13 cellular contexts compared by ENCODE assay signal in genomic region chr14:24397639-24398297, GRCh38. TPM values are rescaled to one million over a fixed set of nuclear protein-coding genes. Genes with fewer than 3 reads are reported as not detected.
A peak's percentile ranks its signal among the peaks of the same experiment; 100 is the strongest.
DNase-seq lines count a peak whose midpoint lies in the region; ATAC-seq, FAIRE-seq and TF ChIP-seq lines count a peak whose summit lies in the region.
"Had no signal": no experiment of that assay in that cellular context is flagged by ENCODE, and none has a peak within 500 bp of the region (broad histone marks: within the 10 kb centered on the region; RNA-seq: fewer than 3 reads in every experiment).

No MANE protein-coding gene starts in this region.

- H3K9me3 ChIP-seq in endothelial cell of umbilical vein (replicated peaks; ENCODE audit: control insufficient read depth, insufficient read depth, low read length) (no peaks in the 10 kb centered on the region), upper lobe of left lung (no peaks in the 10 kb centered on the region)
- H3K9me3 ChIP-seq: A549, SJSA1 had no signal

- no peak overlapping the region for H3K9ac ChIP-seq in endothelial cell of umbilical vein (replicated peaks; ENCODE audit: extremely low read depth, insufficient read depth, low read length)

- peaks cover 22% of the 10 kb centered on the region for H3K4me1 ChIP-seq in endothelial cell of umbilical vein (ENCODE audit: control insufficient read depth, extremely low read depth, insufficient read depth, low read length)
- H3K4me1 ChIP-seq in upper lobe of left lung: peaks cover 29 to 47% (median 40%) of the 10 kb centered on the region in 4 donors

- peaks cover 8% of the 10 kb centered on the region for H3K4me1 Mint-ChIP-seq in activated naive CD8-positive, alpha-beta T cell (ENCODE audit: low read depth)
- H3K4me1 Mint-ChIP-seq in activated naive CD8-positive, alpha-beta T cell treated with anti-CD3 and anti-CD28 coated beads, Interleukin-2, amount 50 U/mL, for 24 hours: peaks cover 4% of the 10 kb centered on the region
- peaks cover 84% of the 10 kb centered on the region for H3K4me1 Mint-ChIP-seq in nephron progenitor cell
- H3K4me1 Mint-ChIP-seq in activated naive CD4-positive, alpha-beta T cell treated with anti-CD3 and anti-CD28 coated beads for 36 hours (ENCODE audit: low read depth): peaks cover 6% of the 10 kb centered on the region

- H3K27ac ChIP-seq in endothelial cell of umbilical vein (ENCODE audit: insufficient read depth, low read depth, low read length) (no peak overlapping the region), upper lobe of left lung (peak overlapping the region; percentile 60 to 88 (median 85))
- H3K27ac ChIP-seq: SJSA1 had no signal

- no peak for FAIRE-seq in endothelial cell of umbilical vein (lab: Jason Lieb, UNC)
- FAIRE-seq: A549 had no signal

- H2AFZ ChIP-seq in endothelial cell of umbilical vein (ENCODE audit: low read depth, low read length): no peak overlapping the region

- H3K4me2 ChIP-seq in endothelial cell of umbilical vein (ENCODE audit: insufficient read depth, low read length): no peak overlapping the region

- DNase-seq in activated naive CD8-positive, alpha-beta T cell treated with anti-CD3 and anti-CD28 coated beads, Interleukin-2, amount 50 U/mL, for 24 hours: no peak
- DNase-seq in endothelial cell of umbilical vein (ENCODE audit: low read depth, low spot score): peak; percentile 10
- no peak for DNase-seq in nephron progenitor cell
- no peak for DNase-seq in upper lobe of left lung
- DNase-seq in T-helper 9 cell: no peak
- no peak for DNase-seq in activated gamma-delta T cell treated with Interleukin-2 at 50 U/mL for 16 hours
- DNase-seq in activated naive CD4-positive, alpha-beta T cell treated with anti-CD3 and anti-CD28 coated beads for 36 hours: no peak
- DNase-seq: activated CD4-positive, alpha-beta T cell treated with anti-CD3 and anti-CD28 coated beads, Interleukin-2, amount 10 ng/mL, durations not matched to agents 7 days and 5 days; activated naive CD8-positive, alpha-beta T cell treated with anti-CD3 and anti-CD28 coated beads for 36 hours; NCI-H510A treated with DMSO at 0.1 percent for 48 hours had no signal

- H4K20me1 ChIP-seq in endothelial cell of umbilical vein (replicated peaks; ENCODE audit: control insufficient read depth, extremely low read depth, insufficient read depth, low read length): no peaks in the 10 kb centered on the region

- TF ChIP-seq POLR2A in endothelial cell of umbilical vein (IDR thresholded peaks at IDR 0.05; ENCODE audit: low read depth, low read length): no peak
- no peak for TF ChIP-seq POLR2A in upper lobe of left lung (IDR thresholded peaks at IDR 0.05)

- no peak for ATAC-seq in activated naive CD8-positive, alpha-beta T cell treated with anti-CD3 and anti-CD28 coated beads, Interleukin-2, amount 50 U/mL, for 24 hours
- ATAC-seq in upper lobe of left lung (ENCODE audit: low FRiP score in 2 of 2): no peak
- ATAC-seq: A549 had no signal

- H3K4me3 ChIP-seq in endothelial cell of umbilical vein (replicated peaks in 1 of 3; ENCODE audit: insufficient read depth in 1 of 3, low read depth in 1 of 3, low read length in 3 of 3): no peak overlapping the region
- peak overlapping the region in 1 of 4 donors; percentile 80 for H3K4me3 ChIP-seq in upper lobe of left lung
- H3K4me3 ChIP-seq: SJSA1 had no signal

- H3K36me3 Mint-ChIP-seq in activated naive CD8-positive, alpha-beta T cell: no peaks in the 10 kb centered on the region
- H3K36me3 Mint-ChIP-seq in activated naive CD8-positive, alpha-beta T cell treated with anti-CD3 and anti-CD28 coated beads, Interleukin-2, amount 50 U/mL, for 24 hours (ENCODE audit: low read depth): no peaks in the 10 kb centered on the region
- peaks cover under 1% of the 10 kb centered on the region for H3K36me3 Mint-ChIP-seq in nephron progenitor cell (ENCODE audit: low read depth)
- H3K36me3 Mint-ChIP-seq in activated naive CD4-positive, alpha-beta T cell treated with anti-CD3 and anti-CD28 coated beads for 36 hours (ENCODE audit: low read depth): no peaks in the 10 kb centered on the region
- H3K36me3 Mint-ChIP-seq: activated naive CD8-positive, alpha-beta T cell treated with anti-CD3 and anti-CD28 coated beads for 36 hours had no signal

- H3K27me3 Mint-ChIP-seq in activated naive CD8-positive, alpha-beta T cell: peaks cover 4% of the 10 kb centered on the region
- H3K27me3 Mint-ChIP-seq in activated naive CD8-positive, alpha-beta T cell treated with anti-CD3 and anti-CD28 coated beads, Interleukin-2, amount 50 U/mL, for 24 hours: peaks cover 9% of the 10 kb centered on the region
- peaks cover 4% of the 10 kb centered on the region for H3K27me3 Mint-ChIP-seq in nephron progenitor cell (ENCODE audit: low read depth, poor library complexity)
- peaks cover 2% of the 10 kb centered on the region for H3K27me3 Mint-ChIP-seq in activated naive CD4-positive, alpha-beta T cell treated with anti-CD3 and anti-CD28 coated beads for 36 hours (ENCODE audit: low read depth)

- TF ChIP-seq CTCF in endothelial cell of umbilical vein (IDR thresholded peaks at IDR 0.05; ENCODE audit: extremely low read depth in 1 of 2, insufficient read depth in 1 of 2, low read depth in 1 of 2, low read length in 2 of 2) (no peak), nephron progenitor cell (IDR thresholded peaks at IDR 0.05) (no peak), upper lobe of left lung (IDR thresholded peaks at IDR 0.05) (no peak)

- WGBS in upper lobe of left lung, 2 donors: 33 to 63% methylated on average over 4 to 6 of the region's 6 CpGs

- dilution Hi-C loops in endothelial cell of umbilical vein (cut with MboI; ENCODE audit: extremely low pct_ligation_motif_present, low sequenced_read_pairs): no loop called here

- H3K27ac Mint-ChIP-seq in activated naive CD8-positive, alpha-beta T cell: no peak overlapping the region
- H3K27ac Mint-ChIP-seq in activated naive CD8-positive, alpha-beta T cell treated with anti-CD3 and anti-CD28 coated beads, Interleukin-2, amount 50 U/mL, for 24 hours: no peak overlapping the region
- H3K27ac Mint-ChIP-seq in nephron progenitor cell: peak overlapping the region; percentile 68
- no peak overlapping the region for H3K27ac Mint-ChIP-seq in activated naive CD4-positive, alpha-beta T cell treated with anti-CD3 and anti-CD28 coated beads for 36 hours
- H3K27ac Mint-ChIP-seq: activated CD4-positive, alpha-beta T cell treated with anti-CD3 and anti-CD28 coated beads, Interleukin-2, amount 10 ng/mL, durations not matched to agents 7 days and 5 days; activated naive CD8-positive, alpha-beta T cell treated with anti-CD3 and anti-CD28 coated beads for 36 hours had no signal

- H3K27me3 ChIP-seq in endothelial cell of umbilical vein (ENCODE audit: control insufficient read depth in 2 of 2, insufficient read depth in 2 of 2, low read length in 2 of 2) (no peaks in the 10 kb centered on the region), upper lobe of left lung (no peaks in the 10 kb centered on the region)
- H3K27me3 ChIP-seq: SJSA1 had no signal

- H3K9me3 Mint-ChIP-seq in activated naive CD8-positive, alpha-beta T cell (ENCODE audit: low read depth): no peaks in the 10 kb centered on the region
- H3K9me3 Mint-ChIP-seq in activated naive CD8-positive, alpha-beta T cell treated with anti-CD3 and anti-CD28 coated beads, Interleukin-2, amount 50 U/mL, for 24 hours: no peaks in the 10 kb centered on the region
- peaks cover 6% of the 10 kb centered on the region for H3K9me3 Mint-ChIP-seq in nephron progenitor cell
- no peaks in the 10 kb centered on the region for H3K9me3 Mint-ChIP-seq in activated naive CD4-positive, alpha-beta T cell treated with anti-CD3 and anti-CD28 coated beads for 36 hours
- H3K9me3 Mint-ChIP-seq: activated CD4-positive, alpha-beta T cell treated with anti-CD3 and anti-CD28 coated beads, Interleukin-2, amount 10 ng/mL, durations not matched to agents 7 days and 5 days; activated naive CD8-positive, alpha-beta T cell treated with anti-CD3 and anti-CD28 coated beads for 36 hours had no signal

- POLR2A ChIA-PET in endothelial cell of umbilical vein (lab: Charles Lee): interaction anchor here (0.8 to 1.5 kb wide), 2 partner anchors 27 to 32 kb away, joined by 4 to 9 read pairs; partner anchors contain the start of genes CBLN3 and KHNYN

- intact Hi-C loops in endothelial cell of umbilical vein (cut with micrococcal nuclease): no loop called here
- intact Hi-C loops in activated naive CD4-positive, alpha-beta T cell treated with anti-CD3 and anti-CD28 coated beads for 36 hours (cut with micrococcal nuclease): loop anchor here (2.0 kb wide), 1 partner anchor 33 kb away; no protein-coding TSS in a partner anchor

- no peaks in the 10 kb centered on the region for H3K79me2 ChIP-seq in endothelial cell of umbilical vein (ENCODE audit: control insufficient read depth, insufficient read depth, low read length)

- no peaks in the 10 kb centered on the region for H3K9me1 ChIP-seq in endothelial cell of umbilical vein (replicated peaks; ENCODE audit: control insufficient read depth, extremely low read depth, insufficient read depth, low read length)

- no TSS peak for BruUV-seq in endothelial cell of umbilical vein (replicated peaks; lab: Mats Ljungman, UMichigan)

- peak overlapping the region; percentile 50 for H3K4me3 Mint-ChIP-seq in activated naive CD8-positive, alpha-beta T cell
- H3K4me3 Mint-ChIP-seq in activated naive CD8-positive, alpha-beta T cell treated with anti-CD3 and anti-CD28 coated beads, Interleukin-2, amount 50 U/mL, for 24 hours: no peak overlapping the region
- H3K4me3 Mint-ChIP-seq in nephron progenitor cell: peak overlapping the region; percentile 94
- no peak overlapping the region for H3K4me3 Mint-ChIP-seq in activated naive CD4-positive, alpha-beta T cell treated with anti-CD3 and anti-CD28 coated beads for 36 hours
- H3K4me3 Mint-ChIP-seq: activated CD4-positive, alpha-beta T cell treated with anti-CD3 and anti-CD28 coated beads, Interleukin-2, amount 10 ng/mL, durations not matched to agents 7 days and 5 days; activated naive CD8-positive, alpha-beta T cell treated with anti-CD3 and anti-CD28 coated beads for 36 hours had no signal

- no peaks in the 10 kb centered on the region for H3K36me3 ChIP-seq in endothelial cell of umbilical vein (ENCODE audit: control insufficient read depth in 2 of 2, extremely low read depth in 1 of 2, insufficient read depth in 2 of 2, low read length in 2 of 2)
- H3K36me3 ChIP-seq in upper lobe of left lung: no peaks in the 10 kb centered on the region
- H3K36me3 ChIP-seq: SJSA1 had no signal

- CTCF ChIA-PET in endothelial cell of umbilical vein (lab: Charles Lee): interaction anchor here (1.4 to 4.3 kb wide), 2 partner anchors 34 to 64 kb away, joined by 5 to 34 read pairs; no protein-coding TSS in a partner anchor
- CTCF ChIA-PET in activated naive CD4-positive, alpha-beta T cell treated with anti-CD3 and anti-CD28 coated beads for 36 hours (lab: Charles Lee): interaction anchor here (0.6 to 1.0 kb wide), 2 partner anchors 33 to 64 kb away, joined by 3 to 4 read pairs; no protein-coding TSS in a partner anchor

- no peak for TF ChIP-seq EP300 in upper lobe of left lung (IDR thresholded peaks at IDR 0.05)

RNA-seq across cellular contexts. Expression of gene NYNRIN, which starts 1.0 kb away (rescaled TPM):
- total RNA-seq in endothelial cell of umbilical vein (42.8 and 45.1 TPM in 2 replicates), upper lobe of left lung (10 to 100 TPM in 5 of 6 donors, 1 to 10 TPM in 1; 5.5 to 18.7 (median 14.4) TPM)
- 37.2 and 38.8 TPM in 2 replicates for polyA plus RNA-seq in endothelial cell of umbilical vein
- 27.6 and 28.6 TPM in 2 replicates for polyA plus RNA-seq in endothelial cell of umbilical vein (2011; cell fraction: cytosol; rRNA removed)
- 59.8 and 66.2 TPM in 2 replicates for polyA plus RNA-seq in endothelial cell of umbilical vein (2011; cell fraction: nucleus; rRNA removed)
- polyA plus RNA-seq in endothelial cell of umbilical vein (2012): 25.5 and 35.2 TPM in 2 replicates
- 56.5 and 59.7 TPM in 2 replicates for polyA minus RNA-seq in endothelial cell of umbilical vein
- polyA minus RNA-seq in endothelial cell of umbilical vein (2011; cell fraction: cytosol; rRNA and poly(A)+ RNA removed): not detected
- 27.5 and 30.6 TPM in 2 replicates for polyA minus RNA-seq in endothelial cell of umbilical vein (2011; cell fraction: nucleus; rRNA and poly(A)+ RNA removed)
- under 1 TPM in 1 of 2 experiments, not detected in 1; 0.02 TPM for total RNA-seq in activated naive CD4-positive, alpha-beta T cell treated with anti-CD3 and anti-CD28 coated beads for 36 hours

RNA-seq across cellular contexts. Expression of gene NFATC4, which starts 29.8 kb away (rescaled TPM):
- total RNA-seq in endothelial cell of umbilical vein (88.1 and 88.5 TPM in 2 replicates), upper lobe of left lung (10 to 100 TPM in 5 of 6 donors, 1 to 10 TPM in 1; 8.5 to 98.5 (median 42.1) TPM)
- 79.5 and 94.8 TPM in 2 replicates for polyA plus RNA-seq in endothelial cell of umbilical vein
- 30.9 and 43.0 TPM in 2 replicates for polyA plus RNA-seq in endothelial cell of umbilical vein (2011; cell fraction: cytosol; rRNA removed)
- polyA plus RNA-seq in endothelial cell of umbilical vein (2011; cell fraction: nucleus; rRNA removed): 378 and 485 TPM in 2 replicates
- 37.3 and 52.7 TPM in 2 replicates for polyA plus RNA-seq in endothelial cell of umbilical vein (2012)
- polyA minus RNA-seq in endothelial cell of umbilical vein: 51.3 and 57.5 TPM in 2 replicates
- not detected for polyA minus RNA-seq in endothelial cell of umbilical vein (2011; cell fraction: cytosol; rRNA and poly(A)+ RNA removed)
- 44.2 and 56.3 TPM in 2 replicates for polyA minus RNA-seq in endothelial cell of umbilical vein (2011; cell fraction: nucleus; rRNA and poly(A)+ RNA removed)
- total RNA-seq in activated naive CD4-positive, alpha-beta T cell treated with anti-CD3 and anti-CD28 coated beads for 36 hours: under 1 TPM in 1 of 2 experiments, not detected in 1; 0.15 TPM
- total RNA-seq: activated CD4-positive, alpha-beta T cell treated with anti-CD3 and anti-CD28 coated beads, Interleukin-2, amount 10 ng/mL, durations not matched to agents 7 days and 5 days had no signal

RNA-seq across cellular contexts. Expression of gene CBLN3, which starts 31.7 kb away (rescaled TPM):
- total RNA-seq in endothelial cell of umbilical vein (5.0 and 8.6 TPM in 2 replicates), upper lobe of left lung (1 to 10 TPM; 1.1 to 4.2 (median 3.1) TPM)
- 7.8 and 7.9 TPM in 2 replicates for polyA plus RNA-seq in endothelial cell of umbilical vein
- polyA plus RNA-seq in endothelial cell of umbilical vein (2011; cell fraction: cytosol; rRNA removed): 3.4 and 4.2 TPM in 2 replicates
- polyA plus RNA-seq in endothelial cell of umbilical vein (2011; cell fraction: nucleus; rRNA removed): 27.9 and 31.3 TPM in 2 replicates
- polyA plus RNA-seq in endothelial cell of umbilical vein (2012): 4.2 and 5.1 TPM in 2 replicates
- 4.4 and 6.1 TPM in 2 replicates for polyA minus RNA-seq in endothelial cell of umbilical vein
- polyA minus RNA-seq in endothelial cell of umbilical vein (2011; cell fraction: cytosol; rRNA and poly(A)+ RNA removed): not detected
- polyA minus RNA-seq in endothelial cell of umbilical vein (2011; cell fraction: nucleus; rRNA and poly(A)+ RNA removed): 6.4 and 8.2 TPM in 2 replicates
- 1 to 10 TPM; 7.7 to 8.6 TPM for total RNA-seq in activated naive CD4-positive, alpha-beta T cell treated with anti-CD3 and anti-CD28 coated beads for 36 hours

RNA-seq across cellular contexts. Expression of gene KHNYN, which starts 32.0 kb away (rescaled TPM):
- total RNA-seq in endothelial cell of umbilical vein (63.3 and 66.7 TPM in 2 replicates), upper lobe of left lung (100 to 1,000 TPM in 1 of 6 donors, 10 to 100 TPM in 5; 43.9 to 136 (median 66.4) TPM)
- 25.2 and 25.4 TPM in 2 replicates for polyA plus RNA-seq in endothelial cell of umbilical vein
- 19.6 and 24.3 TPM in 2 replicates for polyA plus RNA-seq in endothelial cell of umbilical vein (2011; cell fraction: cytosol; rRNA removed)
- 99.3 and 103 TPM in 2 replicates for polyA plus RNA-seq in endothelial cell of umbilical vein (2011; cell fraction: nucleus; rRNA removed)
- polyA plus RNA-seq in endothelial cell of umbilical vein (2012): 39.1 and 39.8 TPM in 2 replicates
- 59.9 and 60.3 TPM in 2 replicates for polyA minus RNA-seq in endothelial cell of umbilical vein
- 7.4 TPM for polyA minus RNA-seq in endothelial cell of umbilical vein (2011; cell fraction: cytosol; rRNA and poly(A)+ RNA removed)
- polyA minus RNA-seq in endothelial cell of umbilical vein (2011; cell fraction: nucleus; rRNA and poly(A)+ RNA removed): 72.1 and 82.5 TPM in 2 replicates
- total RNA-seq in activated naive CD4-positive, alpha-beta T cell treated with anti-CD3 and anti-CD28 coated beads for 36 hours: 10 to 100 TPM; 59.8 to 62.5 TPM

RNA-seq across cellular contexts. Expression of gene SDR39U1, which starts 44.8 kb away (rescaled TPM):
- total RNA-seq in endothelial cell of umbilical vein: 38.6 and 40.2 TPM in 2 replicates
- polyA plus RNA-seq in endothelial cell of umbilical vein: 72.6 and 89.8 TPM in 2 replicates
- polyA plus RNA-seq in endothelial cell of umbilical vein (2011; cell fraction: cytosol; rRNA removed): 52.3 and 53.0 TPM in 2 replicates
- polyA plus RNA-seq in endothelial cell of umbilical vein (2011; cell fraction: nucleus; rRNA removed): 192 and 200 TPM in 2 replicates
- polyA plus RNA-seq in endothelial cell of umbilical vein (2012): 25.9 and 26.8 TPM in 2 replicates
- polyA minus RNA-seq in endothelial cell of umbilical vein: 17.2 and 18.1 TPM in 2 replicates
- polyA minus RNA-seq in endothelial cell of umbilical vein (2011; cell fraction: cytosol; rRNA and poly(A)+ RNA removed): 19.7 TPM
- polyA minus RNA-seq in endothelial cell of umbilical vein (2011; cell fraction: nucleus; rRNA and poly(A)+ RNA removed): 31.2 and 39.9 TPM in 2 replicates
- 10 to 100 TPM; 34.9 to 88.0 (median 52.6) TPM for total RNA-seq in upper lobe of left lung
- total RNA-seq in activated naive CD4-positive, alpha-beta T cell treated with anti-CD3 and anti-CD28 coated beads for 36 hours: 10 to 100 TPM; 70.5 to 72.4 TPM

Comparison
In these comparisons a context has a peak if more than half of its experiments do, and no peak if none do; other contexts are left out.
1. H3K4me3 Mint-ChIP-seq: peak in activated naive CD8-positive, alpha-beta T cell (single experiment) and nephron progenitor cell (single experiment); none in activated naive CD8-positive, alpha-beta T cell treated with anti-CD3 and anti-CD28 coated beads, Interleukin-2, amount 50 U/mL, for 24 hours (single experiment) and activated naive CD4-positive, alpha-beta T cell treated with anti-CD3 and anti-CD28 coated beads for 36 hours (single experiment).
2. RNA of gene NYNRIN, which starts 1.0 kb away (total RNA-seq): 42.8 to 45.1 TPM in endothelial cell of umbilical vein and 5.5 to 18.7 TPM in upper lobe of left lung; 0.02 TPM in activated naive CD4-positive, alpha-beta T cell treated with anti-CD3 and anti-CD28 coated beads for 36 hours; every median in the first group is over 4 times any median in the second.
3. RNA of gene NFATC4, which starts 29.8 kb away (total RNA-seq): 88.1 to 88.5 TPM in endothelial cell of umbilical vein and 8.5 to 98.5 TPM in upper lobe of left lung; 0.15 TPM in activated naive CD4-positive, alpha-beta T cell treated with anti-CD3 and anti-CD28 coated beads for 36 hours; every median in the first group is over 4 times any median in the second.